ENCODE assay signal across 11 cellular contexts in genomic region chr6:68087399-68088133, GRCh38.
A peak's percentile ranks its signal among the peaks of the same experiment; 100 is the strongest.
DNase-seq lines count a peak whose midpoint lies in the region; ATAC-seq, FAIRE-seq and TF ChIP-seq lines count a peak whose summit lies in the region.
"Had no signal": no experiment of that assay in that cellular context is flagged by ENCODE, and none has a peak within 500 bp of the region (broad histone marks: within the 10 kb centered on the region; RNA-seq: fewer than 3 reads in every experiment).

No MANE protein-coding gene starts in this region.

- no peak overlapping the region for H2AFZ ChIP-seq in DND-41 (ENCODE audit: low read depth, low read length)

- no peaks in the 10 kb centered on the region for H3K36me3 Mint-ChIP-seq in activated T-cell treated with anti-CD3 and anti-CD28 coated beads, Interleukin-2, amount 50 U/mL, for 72 hours (ENCODE audit: insufficient read depth in 2 of 2)

- H3K27ac ChIP-seq in DND-41 (ENCODE audit: low read length): peak overlapping the region; percentile 51; the same call in 1 of the 2 replicates

- H3K4me1 ChIP-seq in DND-41 (ENCODE audit: insufficient read depth, low read length): peaks cover 10% of the 10 kb centered on the region; the same call in 1 of the 2 replicates
- H3K4me1 ChIP-seq: heart left ventricle had no signal

- H3K4me2 ChIP-seq in DND-41 (ENCODE audit: insufficient read depth, low read length): peak overlapping the region; percentile 37; the same call in 1 of the 2 replicates

- peak overlapping the region; percentile 13; the same call in 1 of the 2 replicates for H3K9ac ChIP-seq in DND-41 (ENCODE audit: low read depth, low read length)

- no peak overlapping the region for H3K4me3 Mint-ChIP-seq in activated T-cell treated with anti-CD3 and anti-CD28 coated beads, Interleukin-2, amount 50 U/mL, for 72 hours

- TF ChIP-seq POLR2A in lower leg skin (IDR thresholded peaks at IDR 0.05): no peak

- H3K27me3 Mint-ChIP-seq in activated T-cell treated with anti-CD3 and anti-CD28 coated beads, Interleukin-2, amount 50 U/mL, for 72 hours (ENCODE audit: low read depth): no peaks in the 10 kb centered on the region

- no peak overlapping the region for H3K27ac Mint-ChIP-seq in activated T-cell treated with anti-CD3 and anti-CD28 coated beads, Interleukin-2, amount 50 U/mL, for 72 hours

- intact Hi-C loops in lower leg skin (cut with DNase I; ENCODE audit: low total_unique reads): no loop called here

- FAIRE-seq in TTC549 (lab: Jason Lieb, UNC): peak; percentile 97
- FAIRE-seq: D721Med had no signal

- TF ChIP-seq CTCF in DND-41 (IDR thresholded peaks at IDR 0.05; ENCODE audit: borderline replicate concordance, extremely low read depth, low read length, poor library complexity, severe bottlenecking) (no peak), GM20000 (IDR thresholded peaks at IDR 0.05; ENCODE audit: extremely low read depth, missing control alignments) (no peak), lower leg skin (IDR thresholded peaks at IDR 0.05) (no peak)

- H3K36me3 ChIP-seq in DND-41 (ENCODE audit: insufficient read depth, low read length): no peaks in the 10 kb centered on the region
- H3K36me3 ChIP-seq: heart left ventricle had no signal

- H4K20me1 ChIP-seq in DND-41 (ENCODE audit: insufficient read depth, low read length): no peaks in the 10 kb centered on the region

- no peaks in the 10 kb centered on the region for H3K9me3 Mint-ChIP-seq in activated T-cell treated with anti-CD3 and anti-CD28 coated beads, Interleukin-2, amount 50 U/mL, for 72 hours

- no peaks in the 10 kb centered on the region for H3K27me3 ChIP-seq in DND-41 (ENCODE audit: insufficient read depth, low read length, poor library complexity)
- H3K27me3 ChIP-seq: heart left ventricle had no signal

- DNase-seq in DND-41 (no peak), GM20000 (ENCODE audit: low spot score) (peak; percentile 23), DMS114 treated with DMSO at 0.1 percent for 48 hours (lab: John Stamatoyannopoulos, UW; ENCODE audit: unreplicated experiment) (no peak), lower leg skin (ENCODE audit: low spot score in 2 of 2) (no peak), NCI-H446 (lab: John Stamatoyannopoulos, UW) (no peak)
- DNase-seq in activated T-cell treated with anti-CD3 and anti-CD28 coated beads, Interleukin-2, amount 50 U/mL, for 72 hours: no peak
- DNase-seq: heart left ventricle, NCI-H1105 had no signal

- H3K79me2 ChIP-seq in DND-41 (ENCODE audit: insufficient read depth, low read length): no peaks in the 10 kb centered on the region

- H3K4me1 Mint-ChIP-seq in activated T-cell treated with anti-CD3 and anti-CD28 coated beads, Interleukin-2, amount 50 U/mL, for 72 hours (ENCODE audit: low read depth): no peaks in the 10 kb centered on the region

- no peak overlapping the region; a peak in 1 of 4 replicates for H3K4me3 ChIP-seq in DND-41 (ENCODE audit: low read depth in 1 of 2, low read length in 2 of 2)
- no peak overlapping the region for H3K4me3 ChIP-seq in lower leg skin (ENCODE audit: low read depth, poor library complexity, severe bottlenecking)
- H3K4me3 ChIP-seq: heart left ventricle had no signal

- 87 to 95% methylated on average over 1 of the region's 1 CpG for WGBS in lower leg skin, 2 donors

- no peaks in the 10 kb centered on the region for H3K9me3 ChIP-seq in DND-41 (ENCODE audit: insufficient read depth, low read length, severe bottlenecking)

- ATAC-seq in DND-41 (ENCODE audit: insufficient read depth, low read depth) (peak; percentile 91), HG03342 (IDR thresholded peaks at IDR 0.05; ENCODE audit: unreplicated experiment) (peak; percentile 95)
- no peak for ATAC-seq in activated T-cell treated with anti-CD3 and anti-CD28 coated beads, Interleukin-2, amount 50 U/mL, for 72 hours (replicated peaks in 1 of 2)
- ATAC-seq: heart left ventricle had no signal

Comparison
In these comparisons a context has a peak if more than half of its experiments do, and no peak if none do; other contexts are left out.
1. ATAC-seq: peak in DND-41 (single experiment) and HG03342 (single experiment); none in activated T-cell treated with anti-CD3 and anti-CD28 coated beads, Interleukin-2, amount 50 U/mL, for 72 hours (0 of 2).